18 cellular contexts compared by ENCODE assay signal in the genomic region with DNA sequence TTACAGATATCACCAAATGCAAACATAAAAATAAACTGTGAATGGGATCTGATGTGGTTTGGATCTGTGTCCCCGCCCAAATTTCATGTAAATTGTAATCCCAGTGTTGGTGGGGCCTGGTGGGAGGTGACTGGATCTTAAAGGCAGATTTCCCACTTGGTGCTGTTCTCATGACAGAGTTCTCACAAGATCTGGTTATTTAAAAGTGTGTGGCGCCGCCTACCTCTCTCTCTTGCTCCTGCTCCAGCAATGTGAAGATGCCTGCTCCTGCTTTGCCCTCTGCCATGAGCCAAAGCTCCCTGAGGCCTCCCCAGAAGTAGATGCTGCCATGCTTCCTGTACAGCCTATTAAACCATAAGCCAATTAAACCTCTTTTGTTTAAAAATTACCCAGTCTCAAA. TPM values are rescaled to one million over a fixed set of nuclear protein-coding genes. Genes with fewer than 3 reads are reported as not detected.
DNase-seq lines count a peak whose midpoint lies in the region; ATAC-seq, FAIRE-seq and TF ChIP-seq lines count a peak whose summit lies in the region.
"Had no signal": no experiment of that assay in that cellular context is flagged by ENCODE, and none has a peak within 500 bp of the region (broad histone marks: within the 10 kb centered on the region; RNA-seq: fewer than 3 reads in every experiment).

No MANE protein-coding gene starts in this region.

- no peak overlapping the region for H3K4me3 Mint-ChIP-seq in osteocyte (ENCODE audit: unreplicated experiment)
- H3K4me3 Mint-ChIP-seq in activated T-helper 17 cell treated with anti-CD3 and anti-CD28 coated beads, Interleukin-2, amount 50 U/mL, for 72 hours = no peak overlapping the region
- H3K4me3 Mint-ChIP-seq: stimulated activated naive CD8-positive, alpha-beta T cell treated with anti-CD3 and anti-CD28 coated beads, Interleukin-15, Interleukin-2, amounts not matched to agents 100 ng/mL and 50 ng/mL, for 24 hours had no signal

- H3K27me3 ChIP-seq in MG63 = no peaks in the 10 kb centered on the region
- no peaks in the 10 kb centered on the region for H3K27me3 ChIP-seq in bronchial epithelial cell (ENCODE audit: control insufficient read depth, insufficient read depth, low read length)
- H3K27me3 ChIP-seq: breast epithelium, gastroesophageal sphincter, spleen, vagina had no signal

- H3K4me3 ChIP-seq in MG63 = no peak overlapping the region
- H3K4me3 ChIP-seq in bronchial epithelial cell (ENCODE audit: low read depth, low read length) = no peak overlapping the region
- H3K4me3 ChIP-seq: breast epithelium, gastroesophageal sphincter, GM23248, spleen, vagina had no signal

- peak overlapping the region; percentile 38 for H3K27ac Mint-ChIP-seq in osteocyte (ENCODE audit: unreplicated experiment)
- H3K27ac Mint-ChIP-seq in activated T-helper 17 cell treated with anti-CD3 and anti-CD28 coated beads, Interleukin-2, amount 50 U/mL, for 72 hours = no peak overlapping the region
- H3K27ac Mint-ChIP-seq: stimulated activated naive CD8-positive, alpha-beta T cell treated with anti-CD3 and anti-CD28 coated beads, Interleukin-15, Interleukin-2, amounts not matched to agents 100 ng/mL and 50 ng/mL, for 24 hours had no signal

- peaks cover 1% of the 10 kb centered on the region for H3K36me3 Mint-ChIP-seq in osteocyte (ENCODE audit: unreplicated experiment)
- H3K36me3 Mint-ChIP-seq in activated T-helper 17 cell treated with anti-CD3 and anti-CD28 coated beads, Interleukin-2, amount 50 U/mL, for 72 hours (ENCODE audit: low read depth) = no peaks in the 10 kb centered on the region

- TF ChIP-seq CTCF in bronchial epithelial cell (IDR thresholded peaks at IDR 0.05; ENCODE audit: insufficient read depth, low read length, severe bottlenecking) = peak; percentile 38
- TF ChIP-seq CTCF in osteocyte (IDR thresholded peaks at IDR 0.05) = no peak

- no peak for ATAC-seq in activated T-helper 17 cell treated with anti-CD3 and anti-CD28 coated beads, Interleukin-2, amount 50 U/mL, for 72 hours (replicated peaks)
- ATAC-seq in HG02981 (IDR thresholded peaks at IDR 0.05; ENCODE audit: unreplicated experiment) = no peak
- ATAC-seq: gastroesophageal sphincter had no signal

- no peak for FAIRE-seq in bronchial epithelial cell (lab: Jason Lieb, UNC)
- FAIRE-seq: endometrium had no signal

- peaks cover 32% of the 10 kb centered on the region for H3K4me1 Mint-ChIP-seq in osteocyte (ENCODE audit: unreplicated experiment)
- no peaks in the 10 kb centered on the region for H3K4me1 Mint-ChIP-seq in activated T-helper 17 cell treated with anti-CD3 and anti-CD28 coated beads, Interleukin-2, amount 50 U/mL, for 72 hours

- no peaks in the 10 kb centered on the region for H3K9me3 Mint-ChIP-seq in osteocyte (ENCODE audit: unreplicated experiment)
- no peaks in the 10 kb centered on the region for H3K9me3 Mint-ChIP-seq in activated T-helper 17 cell treated with anti-CD3 and anti-CD28 coated beads, Interleukin-2, amount 50 U/mL, for 72 hours
- H3K9me3 Mint-ChIP-seq: stimulated activated naive CD8-positive, alpha-beta T cell treated with anti-CD3 and anti-CD28 coated beads, Interleukin-15, Interleukin-2, amounts not matched to agents 100 ng/mL and 50 ng/mL, for 24 hours had no signal

- no peaks in the 10 kb centered on the region for H3K36me3 ChIP-seq in MG63
- no peaks in the 10 kb centered on the region for H3K36me3 ChIP-seq in bronchial epithelial cell (ENCODE audit: control insufficient read depth, insufficient read depth, low read length)
- H3K36me3 ChIP-seq: breast epithelium, gastroesophageal sphincter, spleen, vagina had no signal

- H3K9me3 ChIP-seq in MG63 = peaks cover 2% of the 10 kb centered on the region; the same call in 1 of the 2 replicates
- H3K9me3 ChIP-seq: breast epithelium, gastroesophageal sphincter, SK-N-SH, spleen, vagina had no signal

- peak; percentile 3 for DNase-seq in NCI-H345 (lab: John Stamatoyannopoulos, UW)
- no peak for DNase-seq in NCI-H345 treated with DMSO at 0.1 percent for 48 hours (lab: John Stamatoyannopoulos, UW; ENCODE audit: unreplicated experiment)
- peak; percentile 15 for DNase-seq in MG63
- peak; percentile 15 for DNase-seq in bronchial epithelial cell (ENCODE audit: low read depth)
- no peak for DNase-seq in osteocyte (ENCODE audit: extremely low spot score, unreplicated experiment)
- DNase-seq in medulla oblongata (ENCODE audit: extremely low spot score) = no peak
- DNase-seq: COR-L47, GM23248, NCI-H2029, SK-N-SH, spleen had no signal

- no peaks in the 10 kb centered on the region for H3K27me3 Mint-ChIP-seq in osteocyte (ENCODE audit: unreplicated experiment)
- no peaks in the 10 kb centered on the region for H3K27me3 Mint-ChIP-seq in activated T-helper 17 cell treated with anti-CD3 and anti-CD28 coated beads, Interleukin-2, amount 50 U/mL, for 72 hours
- H3K27me3 Mint-ChIP-seq: stimulated activated naive CD8-positive, alpha-beta T cell treated with anti-CD3 and anti-CD28 coated beads, Interleukin-15, Interleukin-2, amounts not matched to agents 100 ng/mL and 50 ng/mL, for 24 hours had no signal

RNA-seq across cellular contexts. Expression of a gene that starts 47.8 kb away (rescaled TPM):
- total RNA-seq in MG63 (2014; rRNA removed; shearing (Covaris generic); ENCODE audit: low replicate concordance) = 1.8 and 8.7 TPM in 2 replicates
- 0.53 and 0.64 TPM in 2 replicates for total RNA-seq in bronchial epithelial cell
- total RNA-seq in osteocyte = 0.56 and 1.2 TPM in 2 replicates
- total RNA-seq in activated T-helper 17 cell treated with anti-CD3 and anti-CD28 coated beads, Interleukin-2, amount 50 U/mL, for 72 hours = not detected
- total RNA-seq: GM23248 had no signal

Comparison
In these comparisons a context has a peak if more than half of its experiments do, and no peak if none do; other contexts are left out.
1. DNase-seq: peak in NCI-H345 (single experiment), MG63 (single experiment) and bronchial epithelial cell (single experiment); none in NCI-H345 treated with DMSO at 0.1 percent for 48 hours (single experiment), osteocyte (single experiment) and medulla oblongata (single experiment).